Comparison of ENCODE assay signal across 8 cellular contexts in the genomic region with DNA sequence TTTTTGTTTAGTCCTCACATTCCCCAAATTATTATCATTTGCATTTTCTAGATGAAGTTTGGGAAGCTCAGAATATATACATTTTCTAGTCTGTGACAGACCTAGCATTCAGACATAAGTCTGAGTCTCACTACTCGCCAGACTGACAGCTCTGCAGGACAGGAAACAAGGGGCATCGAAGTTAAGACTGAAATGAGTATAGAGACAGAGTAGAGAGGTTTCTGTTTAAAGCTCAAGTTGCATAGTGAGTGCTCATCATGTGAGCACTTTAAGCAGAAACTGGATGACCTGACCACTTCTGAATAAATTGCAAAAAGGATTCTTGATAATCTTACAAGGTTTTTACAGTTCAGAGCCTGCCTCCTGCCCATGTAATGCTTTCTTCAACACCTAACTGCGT. TPM values are rescaled to one million over a fixed set of nuclear protein-coding genes. Genes with fewer than 3 reads are reported as not detected.
DNase-seq lines count a peak whose midpoint lies in the region; ATAC-seq and TF ChIP-seq lines count a peak whose summit lies in the region.

No MANE protein-coding gene starts in this region.

- H3K27me3 ChIP-seq in transverse colon: no peaks in the 10 kb centered on the region

- H3K9me3 Mint-ChIP-seq in activated naive CD8-positive, alpha-beta T cell treated with anti-CD3 and anti-CD28 coated beads, Interleukin-2, amount 10 ng/mL, durations not matched to agents 7 days and 5 days: no peaks in the 10 kb centered on the region

- intact Hi-C loops in transverse colon (cut with DNase I; ENCODE audit: low total_unique reads): loop anchor here (2.0 kb wide), 1 partner anchor 53 kb away; no protein-coding TSS in a partner anchor

- TF ChIP-seq POLR2A in transverse colon (IDR thresholded peaks at IDR 0.05): no peak

- peaks cover 15 to 59% (median 40%) of the 10 kb centered on the region in 4 donors for H3K4me1 ChIP-seq in transverse colon

- in situ Hi-C loops in Caki2 (cut with HindIII; ENCODE audit: low pct_unique_long_range_greater_than_20kb, low sequenced_read_pairs) (no loop called here), transverse colon (cut with MboI; ENCODE audit: low pct_ligation_motif_present in 1 of 4, low pct_unique_long_range_greater_than_20kb in 1 of 4, low sequenced_read_pairs in 3 of 4) (loop anchor here in 1 of 4 donors (25.0 kb wide), 1 partner anchor 91 kb away; a partner anchor contains a TSS)

- H3K27ac ChIP-seq in transverse colon: peak overlapping the region; percentile 86 to 97 (median 92)

- DNase-seq in Caki2 (ENCODE audit: low read depth) (peak; percentile 14), left kidney (ENCODE audit: low read depth, low spot score) (peak; percentile 5), transverse colon (no peak), KG1 (lab: John Stamatoyannopoulos, UW) (no peak), DMS114 treated with DMSO at 0.1 percent for 48 hours (lab: John Stamatoyannopoulos, UW; ENCODE audit: unreplicated experiment) (no peak)
- DNase-seq in activated naive CD8-positive, alpha-beta T cell treated with anti-CD3 and anti-CD28 coated beads, Interleukin-2, amount 10 ng/mL, durations not matched to agents 7 days and 5 days: no peak

- peak; percentile 37 for ATAC-seq in GM19455 (IDR thresholded peaks at IDR 0.05; ENCODE audit: unreplicated experiment)
- peak; percentile 48 for ATAC-seq in HG03571 (IDR thresholded peaks at IDR 0.05; ENCODE audit: unreplicated experiment)
- ATAC-seq in activated naive CD8-positive, alpha-beta T cell treated with anti-CD3 and anti-CD28 coated beads, Interleukin-2, amount 10 ng/mL, durations not matched to agents 7 days and 5 days (ENCODE audit: low read depth): peak; percentile 31

- peak overlapping the region; percentile 99 for H3K27ac Mint-ChIP-seq in activated naive CD8-positive, alpha-beta T cell treated with anti-CD3 and anti-CD28 coated beads, Interleukin-2, amount 10 ng/mL, durations not matched to agents 7 days and 5 days

- TF ChIP-seq CTCF in transverse colon (IDR thresholded peaks at IDR 0.05): no peak

- peaks cover 2% of the 10 kb centered on the region for H3K36me3 Mint-ChIP-seq in activated naive CD8-positive, alpha-beta T cell treated with anti-CD3 and anti-CD28 coated beads, Interleukin-2, amount 10 ng/mL, durations not matched to agents 7 days and 5 days

- POLR2A ChIA-PET in activated naive CD8-positive, alpha-beta T cell treated with anti-CD3 and anti-CD28 coated beads, Interleukin-2, amount 10 ng/mL, durations not matched to agents 7 days and 5 days (lab: Charles Lee): interaction anchor here (0.7 to 2.2 kb wide), 4 partner anchors 53 to 367 kb away, joined by 3 to 13 read pairs (median 5); a partner anchor contains a TSS

- no peaks in the 10 kb centered on the region for H3K9me3 ChIP-seq in transverse colon

- peak overlapping the region; percentile 96 for H3K4me3 Mint-ChIP-seq in activated naive CD8-positive, alpha-beta T cell treated with anti-CD3 and anti-CD28 coated beads, Interleukin-2, amount 10 ng/mL, durations not matched to agents 7 days and 5 days

- no peaks in the 10 kb centered on the region for H3K36me3 ChIP-seq in transverse colon

- H3K27me3 Mint-ChIP-seq in activated naive CD8-positive, alpha-beta T cell treated with anti-CD3 and anti-CD28 coated beads, Interleukin-2, amount 10 ng/mL, durations not matched to agents 7 days and 5 days: no peaks in the 10 kb centered on the region

- H3K4me3 ChIP-seq in transverse colon: peak overlapping the region; percentile 73 to 90 (median 78)

- TF ChIP-seq EP300 in transverse colon (IDR thresholded peaks at IDR 0.05; ENCODE audit: low read depth): no peak

- 9 to 15% methylated on average over 3 of the region's 3 CpGs for WGBS in transverse colon (ENCODE audit: low coverage in 1 of 2), 2 donors

- H3K4me1 Mint-ChIP-seq in activated naive CD8-positive, alpha-beta T cell treated with anti-CD3 and anti-CD28 coated beads, Interleukin-2, amount 10 ng/mL, durations not matched to agents 7 days and 5 days: peaks cover 32% of the 10 kb centered on the region

RNA-seq across cellular contexts. Expression of a gene that starts 1.1 kb away (rescaled TPM):
- 14.7 and 30.8 TPM in 2 replicates for total RNA-seq in Caki2 (2014; rRNA removed; shearing (Covaris generic); ENCODE audit: low replicate concordance)
- 10 to 100 TPM; 68.1 to 72.7 TPM for total RNA-seq in activated naive CD8-positive, alpha-beta T cell treated with anti-CD3 and anti-CD28 coated beads, Interleukin-2, amount 10 ng/mL, durations not matched to agents 7 days and 5 days
- total RNA-seq in transverse colon: 100 to 1,000 TPM in 2 of 4 donors, 10 to 100 TPM in 2; 53.1 to 182 (median 133) TPM

RNA-seq across cellular contexts. Expression of a gene that starts 1.4 kb away (rescaled TPM):
- total RNA-seq in Caki2 (2014; rRNA removed; shearing (Covaris generic); ENCODE audit: low replicate concordance): 218 and 229 TPM in 2 replicates
- total RNA-seq in activated naive CD8-positive, alpha-beta T cell treated with anti-CD3 and anti-CD28 coated beads, Interleukin-2, amount 10 ng/mL, durations not matched to agents 7 days and 5 days: 100 to 1,000 TPM; 104 to 113 TPM
- total RNA-seq in transverse colon: 100 to 1,000 TPM in 2 of 4 donors, 10 to 100 TPM in 2; 92.8 to 233 (median 142) TPM

Comparison
In these comparisons a context has a peak if more than half of its experiments do, and no peak if none do; other contexts are left out.
1. DNase-seq: peak in Caki2 (single experiment) and left kidney (single experiment); none in activated naive CD8-positive, alpha-beta T cell treated with anti-CD3 and anti-CD28 coated beads, Interleukin-2, amount 10 ng/mL, durations not matched to agents 7 days and 5 days (single experiment), transverse colon (single experiment), KG1 (single experiment) and DMS114 treated with DMSO at 0.1 percent for 48 hours (single experiment).
2. Peak in every context shown above with its lines, with median percentiles within 50 percentile points of each other: ATAC-seq.